Comparison of ENCODE assay signal across 8 cellular contexts in genomic region chr10:46565591-46566332, GRCh38. TPM values are rescaled to one million over a fixed set of nuclear protein-coding genes. Genes with fewer than 3 reads are reported as not detected.
A peak's percentile ranks its signal among the peaks of the same experiment; 100 is the strongest.
DNase-seq lines count a peak whose midpoint lies in the region; ATAC-seq, FAIRE-seq and TF ChIP-seq lines count a peak whose summit lies in the region.
"Not testable (repeated sequence)": the region's sequence is repeated elsewhere in the genome, so short reads cannot be mapped to it uniquely, and the experiment has no call there.

No MANE protein-coding gene starts in this region.

- WGBS in prostate gland = 6% methylated on average over 4 of the region's 6 CpGs

- not testable (repeated sequence) for H3K36me3 ChIP-seq in prostate gland

- peak; percentile 87 for ATAC-seq in GM18498 (IDR thresholded peaks at IDR 0.05; ENCODE audit: unreplicated experiment)
- peak; percentile 67 for ATAC-seq in HG02973 (IDR thresholded peaks at IDR 0.05; ENCODE audit: unreplicated experiment)
- ATAC-seq in left ventricle myocardium superior = peak; percentile 96

- not testable (repeated sequence) for H3K4me3 ChIP-seq in astrocyte of the spinal cord (ENCODE audit: low read depth, low read length); prostate gland

- not testable (repeated sequence) for H3K4me1 ChIP-seq in prostate gland (replicated peaks)

- in situ Hi-C loops in astrocyte of the spinal cord (cut with HindIII; ENCODE audit: low sequenced_read_pairs) = not testable (repeated sequence)

- TF ChIP-seq POLR2A in prostate gland (IDR thresholded peaks at IDR 0.05) = not testable (repeated sequence)

- peak; percentile 79 for TF ChIP-seq CTCF in astrocyte of the spinal cord (IDR thresholded peaks at IDR 0.05; ENCODE audit: low read depth, low read length)
- TF ChIP-seq CTCF in prostate gland (IDR thresholded peaks at IDR 0.05) = peak; percentile 25 to 81 (median 64)

- not testable (repeated sequence) for H3K27me3 ChIP-seq in prostate gland (replicated peaks; ENCODE audit: insufficient read depth)

- intact Hi-C loops in left ventricle myocardium superior (cut with micrococcal nuclease); prostate gland (cut with DNase I): not testable (repeated sequence)

- not testable (repeated sequence) for H3K27ac ChIP-seq in prostate gland

- peak; percentile 65 for FAIRE-seq in TTC549 (lab: Jason Lieb, UNC)

- DNase-seq in A172 (ENCODE audit: low spot score) = peak; percentile 78
- DNase-seq in NCI-H2081 treated with DMSO at 0.1 percent for 48 hours (lab: John Stamatoyannopoulos, UW) = peak; percentile 14
- DNase-seq in astrocyte of the spinal cord (ENCODE audit: low read depth, low spot score) = peak; percentile 74
- peak; percentile 70 for DNase-seq in left ventricle myocardium superior
- DNase-seq in prostate gland (ENCODE audit: low spot score) = peak; percentile 77

- H3K9me3 ChIP-seq in prostate gland = not testable (repeated sequence)

RNA-seq across cellular contexts. Expression of gene GPRIN2, which starts 9.3 kb away (rescaled TPM):
- total RNA-seq in A172 (2014; rRNA removed; shearing (Covaris generic)) = not detected in 2 replicates
- not detected for total RNA-seq in left ventricle myocardium superior
- total RNA-seq in prostate gland = 10 to 100 TPM in 1 of 2 donors, 1 to 10 TPM in 1; 4.3 to 16.9 TPM

RNA-seq across cellular contexts. Expression of gene SYT15, which starts 13.2 kb away (rescaled TPM):
- total RNA-seq in A172 (2014; rRNA removed; shearing (Covaris generic)) = not detected in 2 replicates
- 3.6 TPM for total RNA-seq in left ventricle myocardium superior
- 1 to 10 TPM; 1.6 to 7.0 TPM for total RNA-seq in prostate gland

Comparison
In these comparisons a context has a peak if more than half of its experiments do, and no peak if none do; other contexts are left out.
1. DNase-seq: peak in every context shown above with its lines; median percentile 78 in A172; 77 in prostate gland; 74 in astrocyte of the spinal cord; 70 in left ventricle myocardium superior; 14 in NCI-H2081 treated with DMSO at 0.1 percent for 48 hours.